ENCODE assay signal across 7 cellular contexts in genomic region chr9:11402621-11403020, GRCh38.
"Had no signal": no experiment of that assay in that cellular context is flagged by ENCODE, and none has a peak within 500 bp of the region (broad histone marks: within the 10 kb centered on the region; RNA-seq: fewer than 3 reads in every experiment).

No MANE protein-coding gene starts in this region.

- FAIRE-seq: HepG2 had no signal

- H3K4me2 ChIP-seq: GM23338 had no signal

- ATAC-seq: GM23338, HepG2 had no signal

- H3K36me3 ChIP-seq: HAP-1 had no signal

- H3K9me3 ChIP-seq: HAP-1 had no signal

- H3K4me3 ChIP-seq: GM23338, HAP-1 had no signal

- H3K27ac ChIP-seq: HL-60 had no signal

- H2AFZ ChIP-seq: GM23338 had no signal

- DNase-seq: H7, HFFc6, KG1 had no signal

- H3K4me1 ChIP-seq: HAP-1 had no signal
